Comparison of ENCODE assay signal across 1 cellular context in genomic region chr19:18100710-18101109, GRCh38.
A peak's percentile ranks its signal among the peaks of the same experiment; 100 is the strongest.
TF ChIP-seq lines count a peak whose summit lies in the region.

No MANE protein-coding gene starts in this region.

TF ChIP-seq in HepG2, 621 proteins besides CTCF, POLR2A, EP300 and RAD21 (continued from another document and continues in another):
- TF ChIP-seq ZBTB40 (IDR thresholded peaks at IDR 0.05) (no peak), ZBTB40 (CRISPR knock-in tag; IDR thresholded peaks at IDR 0.05) (no peak), HMGXB3 (CRISPR knock-in tag; IDR thresholded peaks at IDR 0.05; ENCODE audit: borderline replicate concordance) (peak; percentile 82), ZFP36 (IDR thresholded peaks at IDR 0.05; ENCODE audit: borderline replicate concordance, low read depth, low read length, partially characterized antibody) (no peak), FOXO4 (CRISPR knock-in tag; conservative IDR thresholded peaks at IDR 0.05) (no peak), TOE1 (CRISPR knock-in tag; IDR thresholded peaks at IDR 0.05) (no peak), TERF1 (CRISPR knock-in tag; IDR thresholded peaks at IDR 0.05) (no peak), ZNF333 (CRISPR knock-in tag; IDR thresholded peaks at IDR 0.05; ENCODE audit: borderline replicate concordance) (no peak), ARHGAP35 (CRISPR knock-in tag; IDR thresholded peaks at IDR 0.05; ENCODE audit: borderline replicate concordance) (no peak), ZNF589 (CRISPR knock-in tag; conservative IDR thresholded peaks at IDR 0.05) (no peak), MAZ (IDR thresholded peaks at IDR 0.05; ENCODE audit: borderline replicate concordance, low read depth, low read length) (no peak), MAZ (CRISPR knock-in tag; IDR thresholded peaks at IDR 0.05; ENCODE audit: low read depth) (no peak), RFX3 (CRISPR knock-in tag; IDR thresholded peaks at IDR 0.05) (no peak), RBM22 (optimal IDR thresholded peaks at IDR 0.05; ENCODE audit: low read length) (no peak), ZNF788 (CRISPR knock-in tag; IDR thresholded peaks at IDR 0.05; ENCODE audit: borderline replicate concordance) (no peak; the same call in 1 of the 2 replicates), ZNF292 (CRISPR knock-in tag; IDR thresholded peaks at IDR 0.05; ENCODE audit: borderline replicate concordance, low read depth) (no peak), FOXC1 (CRISPR knock-in tag; IDR thresholded peaks at IDR 0.05; ENCODE audit: borderline replicate concordance) (no peak), ZNF225 (CRISPR knock-in tag; IDR thresholded peaks at IDR 0.05) (no peak), SRF (IDR thresholded peaks at IDR 0.05; ENCODE audit: low read depth, low read length) (no peak), ZFP62 (CRISPR knock-in tag; IDR thresholded peaks at IDR 0.05) (no peak), KLF13 (CRISPR knock-in tag; IDR thresholded peaks at IDR 0.05) (no peak), ATF3 (CRISPR knock-in tag; IDR thresholded peaks at IDR 0.05) (no peak), HNRNPL (IDR thresholded peaks at IDR 0.05; ENCODE audit: low read depth, low read length) (no peak), CSRNP1 (CRISPR knock-in tag; IDR thresholded peaks at IDR 0.05) (no peak), ZNF766 (CRISPR knock-in tag; IDR thresholded peaks at IDR 0.05; ENCODE audit: borderline replicate concordance) (no peak), GATAD2A (CRISPR knock-in tag; IDR thresholded peaks at IDR 0.05) (peak; percentile 18; the same call in 1 of the 2 replicates), ZNF275 (CRISPR knock-in tag; IDR thresholded peaks at IDR 0.05; ENCODE audit: borderline replicate concordance) (no peak), ARID4A (CRISPR knock-in tag; IDR thresholded peaks at IDR 0.05; ENCODE audit: borderline replicate concordance) (peak; percentile 26; the same call in 1 of the 2 replicates), BRCA1 (CRISPR knock-in tag; IDR thresholded peaks at IDR 0.05) (no peak), ZNF451 (CRISPR knock-in tag; IDR thresholded peaks at IDR 0.05) (no peak), BHLHE40 (IDR thresholded peaks at IDR 0.05; ENCODE audit: low read length) (0 out of 2 replicates have a peak, but pooled peaks have one; percentile 37), ESRRA (CRISPR knock-in tag; IDR thresholded peaks at IDR 0.05; ENCODE audit: low read depth) (no peak), ZNF256 (CRISPR knock-in tag; conservative IDR thresholded peaks at IDR 0.05) (no peak), MBD4 (IDR thresholded peaks at IDR 0.05; ENCODE audit: borderline replicate concordance, low read length) (no peak), MBNL3 (CRISPR knock-in tag; conservative IDR thresholded peaks at IDR 0.05) (no peak), PHF5A (CRISPR knock-in tag; IDR thresholded peaks at IDR 0.05; ENCODE audit: low read depth, unreplicated experiment) (no peak)
